8 cellular contexts compared by ENCODE assay signal in the genomic region with DNA sequence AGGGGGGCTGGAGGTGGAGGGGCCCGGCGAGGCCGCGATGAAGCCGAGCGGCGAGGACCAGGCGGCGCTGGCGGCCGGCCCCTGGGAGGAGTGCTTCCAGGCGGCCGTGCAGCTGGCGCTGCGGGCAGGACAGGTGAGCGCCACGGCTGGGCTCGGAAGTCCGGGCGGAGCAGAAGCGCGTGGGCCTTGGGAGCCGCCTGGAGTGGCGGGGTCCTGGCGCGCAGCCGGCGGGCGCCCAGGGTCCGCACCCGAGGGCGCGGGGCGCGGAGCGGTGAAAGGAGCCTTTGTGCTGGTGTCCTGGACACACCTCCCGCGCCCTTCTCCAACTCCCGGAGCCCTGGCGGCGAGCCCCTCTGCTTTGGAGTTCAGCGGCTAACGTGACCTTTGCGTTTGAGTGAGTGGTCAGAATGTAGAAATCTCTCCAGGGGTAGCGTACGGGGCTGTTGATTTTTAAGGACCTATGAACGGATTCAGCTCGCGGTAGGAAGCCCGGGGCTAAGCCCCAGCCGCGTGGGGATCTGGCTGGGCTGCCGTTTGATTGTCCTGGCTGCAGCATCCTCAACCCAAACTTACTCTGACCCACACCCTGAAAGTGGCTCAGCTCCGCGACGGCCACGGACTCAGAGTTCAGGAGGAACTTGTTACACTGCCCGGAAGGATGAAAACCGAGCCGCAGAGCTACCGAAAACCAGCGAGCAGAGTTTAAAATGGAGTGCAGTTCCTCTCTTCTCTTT. TPM values are rescaled to one million over a fixed set of nuclear protein-coding genes. Genes with fewer than 3 reads are reported as not detected.
DNase-seq lines count a peak whose midpoint lies in the region; ATAC-seq and TF ChIP-seq lines count a peak whose summit lies in the region.

No MANE protein-coding gene starts in this region.

- CTCF ChIA-PET in MCF 10A (lab: Yijun Ruan, JAX) = interaction anchor here (0.5 to 4.9 kb wide), 9 partner anchors 14 to 328 kb away, joined by 3 to 36 read pairs (median 3); no protein-coding TSS in a partner anchor

- H3K4me3 ChIP-seq in AG10803 (ENCODE audit: low read length) = peak overlapping the region; percentile 62

- ATAC-seq in GM18907 (IDR thresholded peaks at IDR 0.05; ENCODE audit: unreplicated experiment) (peak; percentile 27), HG03103 (IDR thresholded peaks at IDR 0.05; ENCODE audit: low read depth, unreplicated experiment) (peak; percentile 15)

- H3K4me1 Mint-ChIP-seq in MCF 10A (ENCODE audit: insufficient read depth, unreplicated experiment) = peaks cover 10% of the 10 kb centered on the region

- H3K27ac ChIP-seq in layer of hippocampus (ENCODE audit: low read depth, low read length) = peak overlapping the region; percentile 52

- no peaks in the 10 kb centered on the region for H3K9me3 Mint-ChIP-seq in MCF 10A (ENCODE audit: unreplicated experiment)

- DNase-seq in AG10803 (ENCODE audit: low read depth) = peak; percentile 13
- peak; percentile 49 for DNase-seq in RPMI8226
- peak; percentile 38 for DNase-seq in MCF 10A (ENCODE audit: unreplicated experiment)
- peak; percentile 9 for DNase-seq in stimulated activated CD4-positive, alpha-beta T cell treated with anti-CD3 and anti-CD28 coated beads, Interleukin-4, amount 100 ng/mL, for 24 hours
- DNase-seq in amniotic stem cell (lab: John Stamatoyannopoulos, UW) = no peak

- no peak for TF ChIP-seq CTCF in AG10803 (conservative IDR thresholded peaks at IDR 0.05; ENCODE audit: low read length)
- no peak for TF ChIP-seq CTCF in MCF 10A (IDR thresholded peaks at IDR 0.05; ENCODE audit: unreplicated experiment)

- POLR2A ChIA-PET in MCF 10A (lab: Yijun Ruan, JAX) = interaction anchor here (0.6 to 4.7 kb wide), 21 partner anchors 11 to 395 kb away, joined by 3 to 97 read pairs (median 10); partner anchors contain the start of genes AFG3L2 and MPPE1

- peak overlapping the region; percentile 9 for H3K27ac Mint-ChIP-seq in MCF 10A (ENCODE audit: low read depth, unreplicated experiment)

- intact Hi-C loops in MCF 10A (cut with micrococcal nuclease) = loop anchor here (1.0 to 5.0 kb wide), 3 partner anchors 13 to 129 kb away; partner anchors contain the start of gene CHMP1B

- no peaks in the 10 kb centered on the region for H3K27me3 Mint-ChIP-seq in MCF 10A (ENCODE audit: insufficient read depth, unreplicated experiment)

- no TSS peak for BruUV-seq in MCF 10A (replicated peaks; lab: Mats Ljungman, UMichigan)

- no peaks in the 10 kb centered on the region for H3K27me3 ChIP-seq in layer of hippocampus (ENCODE audit: control insufficient read depth, insufficient read depth, low read length)

- H3K36me3 Mint-ChIP-seq in MCF 10A (ENCODE audit: insufficient read depth, unreplicated experiment) = no peaks in the 10 kb centered on the region

- peak overlapping the region; percentile 75 for H3K4me3 Mint-ChIP-seq in MCF 10A (ENCODE audit: unreplicated experiment)

RNA-seq across cellular contexts. Expression of gene IMPA2, which starts 0.5 kb away (rescaled TPM):
- total RNA-seq in MCF 10A (2022) = 8.8 and 12.8 TPM in 2 replicates
